In the genomic region with DNA sequence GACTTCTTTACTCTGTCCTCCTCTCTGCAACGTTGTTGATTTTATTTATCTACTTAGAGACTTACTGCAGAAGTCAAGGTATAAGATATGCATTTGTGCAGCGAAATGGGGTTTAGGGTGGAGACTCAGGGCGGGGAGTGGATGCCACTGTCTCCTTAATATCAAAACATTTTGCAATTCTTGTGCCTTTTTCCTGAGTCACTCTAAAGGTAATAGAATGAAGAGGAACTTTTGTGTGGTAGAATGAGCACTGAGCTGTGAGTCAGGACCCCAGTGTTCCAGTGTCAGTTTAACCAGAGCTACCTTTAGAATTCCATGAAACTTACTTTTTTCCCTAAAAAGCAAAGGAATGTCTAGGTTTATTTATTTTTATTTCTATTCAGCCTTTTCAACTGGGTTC, we compare ENCODE assay signal across 21 cellular contexts.
DNase-seq lines count a peak whose midpoint lies in the region; ATAC-seq and TF ChIP-seq lines count a peak whose summit lies in the region.
"Had no signal": no experiment of that assay in that cellular context is flagged by ENCODE, and none has a peak within 500 bp of the region (broad histone marks: within the 10 kb centered on the region; RNA-seq: fewer than 3 reads in every experiment).

No MANE protein-coding gene starts in this region.

- no peak for ATAC-seq in activated naive CD8-positive, alpha-beta T cell treated with anti-CD3 and anti-CD28 coated beads, Interleukin-2, amount 50 U/mL, for 24 hours
- ATAC-seq in RWPE2 (ENCODE audit: low read depth), result peak; percentile 84
- no peak for ATAC-seq in GM18907 (IDR thresholded peaks at IDR 0.05; ENCODE audit: unreplicated experiment)
- ATAC-seq in GM21515 (IDR thresholded peaks at IDR 0.05; ENCODE audit: unreplicated experiment), result no peak
- ATAC-seq: heart right ventricle, left ventricle myocardium superior had no signal

- peak overlapping the region; percentile 72 for H3K27ac Mint-ChIP-seq in activated naive CD8-positive, alpha-beta T cell
- no peak overlapping the region for H3K27ac Mint-ChIP-seq in activated naive CD8-positive, alpha-beta T cell treated with anti-CD3 and anti-CD28 coated beads, Interleukin-2, amount 50 U/mL, for 24 hours
- H3K27ac Mint-ChIP-seq: brain had no signal

- no peak for TF ChIP-seq CTCF in RWPE2 (IDR thresholded peaks at IDR 0.05; ENCODE audit: poor library complexity, severe bottlenecking)

- no peak overlapping the region for H3K27ac ChIP-seq in RWPE2 (ENCODE audit: poor library complexity, severe bottlenecking)
- H3K27ac ChIP-seq: BLaER1, heart right ventricle had no signal

- no peak for TF ChIP-seq POLR2A in erythroblast (IDR thresholded peaks at IDR 0.05; ENCODE audit: low read length)

- no peaks in the 10 kb centered on the region for H3K27me3 Mint-ChIP-seq in activated naive CD8-positive, alpha-beta T cell
- no peaks in the 10 kb centered on the region for H3K27me3 Mint-ChIP-seq in activated naive CD8-positive, alpha-beta T cell treated with anti-CD3 and anti-CD28 coated beads, Interleukin-2, amount 50 U/mL, for 24 hours
- H3K27me3 Mint-ChIP-seq: brain had no signal

- no peak overlapping the region for H3K4me3 Mint-ChIP-seq in activated naive CD8-positive, alpha-beta T cell
- H3K4me3 Mint-ChIP-seq in activated naive CD8-positive, alpha-beta T cell treated with anti-CD3 and anti-CD28 coated beads, Interleukin-2, amount 50 U/mL, for 24 hours, result no peak overlapping the region
- H3K4me3 Mint-ChIP-seq: brain, neural crest cell had no signal

- 0 out of 2 replicates have a peak, but pooled peaks cover 3% of the 10 kb centered on the region for H3K36me3 ChIP-seq in RWPE2 (ENCODE audit: low read depth)

- H3K27me3 ChIP-seq in RWPE2 (ENCODE audit: insufficient read depth, poor library complexity, severe bottlenecking), result no peaks in the 10 kb centered on the region
- H3K27me3 ChIP-seq: BLaER1, heart right ventricle had no signal

- H3K4me1 ChIP-seq in RWPE2 (ENCODE audit: insufficient read depth, poor library complexity, severe bottlenecking), result peaks cover 20% of the 10 kb centered on the region
- H3K4me1 ChIP-seq: BLaER1 had no signal

- DNase-seq in activated naive CD8-positive, alpha-beta T cell treated with anti-CD3 and anti-CD28 coated beads, Interleukin-2, amount 50 U/mL, for 24 hours, result no peak
- no peak for DNase-seq in RWPE2 (ENCODE audit: low spot score)
- DNase-seq in erythroblast (lab: John Stamatoyannopoulos, UW), result peak; percentile 12 to 30
- DNase-seq in iPS-NIHi11 (ENCODE audit: low spot score), result no peak
- no peak for DNase-seq in activated CD4-positive, CD25-positive, alpha-beta regulatory T cell (lab: John Stamatoyannopoulos, UW)
- DNase-seq: activated naive CD4-positive, alpha-beta T cell treated with Interleukin-2 at 50 U/mL for 16 hours; Caco-2; heart right ventricle; immature natural killer cell; left ventricle myocardium superior; NCI-H1417; NCI-H2107; NCI-H524 treated with DMSO at 0.1 percent for 48 hours; Right ventricle myocardium superior; T-helper 1 cell had no signal

- no peaks in the 10 kb centered on the region for H3K9me3 Mint-ChIP-seq in activated naive CD8-positive, alpha-beta T cell (ENCODE audit: low read depth)
- no peaks in the 10 kb centered on the region for H3K9me3 Mint-ChIP-seq in activated naive CD8-positive, alpha-beta T cell treated with anti-CD3 and anti-CD28 coated beads, Interleukin-2, amount 50 U/mL, for 24 hours
- H3K9me3 Mint-ChIP-seq: brain, immature natural killer cell, neural crest cell had no signal

- peaks cover 22% of the 10 kb centered on the region for H3K4me1 Mint-ChIP-seq in activated naive CD8-positive, alpha-beta T cell (ENCODE audit: low read depth)
- H3K4me1 Mint-ChIP-seq in activated naive CD8-positive, alpha-beta T cell treated with anti-CD3 and anti-CD28 coated beads, Interleukin-2, amount 50 U/mL, for 24 hours, result peaks cover 23% of the 10 kb centered on the region

- H3K4me3 ChIP-seq in RWPE2 (ENCODE audit: severe bottlenecking), result no peak overlapping the region
- H3K4me3 ChIP-seq: BLaER1, heart right ventricle had no signal

- peaks cover 4% of the 10 kb centered on the region for H3K36me3 Mint-ChIP-seq in activated naive CD8-positive, alpha-beta T cell
- peaks cover 9% of the 10 kb centered on the region for H3K36me3 Mint-ChIP-seq in activated naive CD8-positive, alpha-beta T cell treated with anti-CD3 and anti-CD28 coated beads, Interleukin-2, amount 50 U/mL, for 24 hours (ENCODE audit: low read depth)
- H3K36me3 Mint-ChIP-seq: brain, immature natural killer cell had no signal

- H3K9me3 ChIP-seq in RWPE2 (ENCODE audit: severe bottlenecking), result no peaks in the 10 kb centered on the region
- H3K9me3 ChIP-seq: BLaER1, Caco-2, heart right ventricle had no signal

Comparison
In these comparisons a context has a peak if more than half of its experiments do, and no peak if none do; other contexts are left out.
1. DNase-seq: peak in erythroblast (2 of 2); none in activated naive CD8-positive, alpha-beta T cell treated with anti-CD3 and anti-CD28 coated beads, Interleukin-2, amount 50 U/mL, for 24 hours (single experiment), RWPE2 (single experiment), iPS-NIHi11 (single experiment) and activated CD4-positive, CD25-positive, alpha-beta regulatory T cell (0 of 4).